Comparison of ENCODE assay signal across 15 cellular contexts in genomic region chr4:122838034-122838433, GRCh38. TPM values are rescaled to one million over a fixed set of nuclear protein-coding genes. Genes with fewer than 3 reads are reported as not detected.
DNase-seq lines count a peak whose midpoint lies in the region; ATAC-seq, FAIRE-seq and TF ChIP-seq lines count a peak whose summit lies in the region.
"Had no signal": no experiment of that assay in that cellular context is flagged by ENCODE, and none has a peak within 500 bp of the region (broad histone marks: within the 10 kb centered on the region; RNA-seq: fewer than 3 reads in every experiment).

No MANE protein-coding gene starts in this region.

- intact Hi-C loops in IMR-90 (cut with micrococcal nuclease) (loop anchor here (10.0 kb wide), 1 partner anchor 233 kb away; no protein-coding TSS in a partner anchor), K562 (cut with micrococcal nuclease) (no loop called here)

- 100% methylated on average over 1 of the region's 1 CpG; no CpG with 5 or more reads in 1 of the 2 experiments for WGBS in IMR-90 (ENCODE audit: extremely low coverage in 2 of 2, insufficient read length in 1 of 2), 2 experiments
- whole genome bisulfite sequencing in K562 (ENCODE audit: insufficient coverage, low coverage, missing lambda C conversion rate), result 13% methylated on average over 1 of the region's 1 CpG

- H2BK120ac ChIP-seq in IMR-90 (ENCODE audit: low read depth, low read length), result no peak overlapping the region

- no peak overlapping the region for H2AK9ac ChIP-seq in IMR-90 (replicated peaks; ENCODE audit: low read depth, low read length, poor library complexity)

- no peak overlapping the region for H2BK20ac ChIP-seq in IMR-90 (ENCODE audit: low read depth, low read length)

- dilution Hi-C loops in IMR-90 (cut with HindIII; ENCODE audit: low sequenced_read_pairs, unreplicated experiment), result no loop called here

- H3K4me1 Mint-ChIP-seq in GM23338, result peaks cover 41% of the 10 kb centered on the region
- H3K4me1 Mint-ChIP-seq: CD4-positive, alpha-beta memory T cell had no signal

- H3K36me3 ChIP-seq in GM23338 (ENCODE audit: insufficient read depth) (peaks cover 16% of the 10 kb centered on the region), IMR-90 (ENCODE audit: control insufficient read depth, insufficient read depth, low read length) (peaks cover 21% of the 10 kb centered on the region), K562 (ENCODE audit: control insufficient read depth, insufficient read depth, low read length) (peaks cover 28% of the 10 kb centered on the region)
- H3K36me3 ChIP-seq: BE2C had no signal

- H3K79me2 ChIP-seq in GM23338 (replicated peaks; ENCODE audit: insufficient read depth) (peaks cover 100% of the 10 kb centered on the region), K562 (ENCODE audit: control insufficient read depth, insufficient read depth, low read length) (peaks cover 36% of the 10 kb centered on the region)

- H4K91ac ChIP-seq in IMR-90 (ENCODE audit: insufficient read depth, low read depth, low read length), result no peak overlapping the region

- peak overlapping the region; percentile 33; the same call in 1 of the 2 replicates for H3K27ac Mint-ChIP-seq in GM23338
- H3K27ac Mint-ChIP-seq: CD4-positive, alpha-beta memory T cell had no signal

- H3K4me3 Mint-ChIP-seq in GM23338, result no peak overlapping the region
- H3K4me3 Mint-ChIP-seq: CD4-positive, alpha-beta memory T cell had no signal

- DNase-seq in GM23338 (ENCODE audit: low spot score) (no peak), IMR-90 (no peak), K562 (ENCODE audit: extremely low read depth in 1 of 4, low spot score in 3 of 4) (no peak), NK-92 (lab: John Stamatoyannopoulos, UW; ENCODE audit: unreplicated experiment) (no peak), pons (ENCODE audit: low spot score) (no peak)
- no peak for DNase-seq in stimulated activated CD4-positive, alpha-beta T cell treated with anti-CD3 and anti-CD28 coated beads, Interleukin-1b, Interleukin-23, amount 100 ng/mL, for 48 hours
- DNase-seq: BE2C; CD4-positive, alpha-beta memory T cell; DMS79 had no signal

- no peak overlapping the region for H3K23ac ChIP-seq in IMR-90 (ENCODE audit: low read depth, low read length)

- ATAC-seq in GM23338 (no peak), IMR-90 (ENCODE audit: low read depth) (no peak), K562 (peak; percentile 54; the same call in 2 of the 3 replicates), HG03139 (IDR thresholded peaks at IDR 0.05; ENCODE audit: unreplicated experiment) (no peak)
- ATAC-seq: GM12878 had no signal

- H2BK15ac ChIP-seq in IMR-90 (ENCODE audit: low read depth, low read length), result no peak overlapping the region

- peaks cover 66% of the 10 kb centered on the region for H3K4me1 ChIP-seq in GM23338 (ENCODE audit: insufficient read depth)
- peaks cover 3% of the 10 kb centered on the region for H3K4me1 ChIP-seq in IMR-90 (ENCODE audit: control insufficient read depth, insufficient read depth, low read length)
- H3K4me1 ChIP-seq in K562 (replicated peaks in 1 of 2; ENCODE audit: control insufficient read depth in 2 of 2, insufficient read depth in 2 of 2, low read length in 2 of 2), result peaks cover 0 to 3% of the 10 kb centered on the region in 2 experiments; a peak in 2 of 5 replicates
- H3K4me1 ChIP-seq: BE2C had no signal

- H2AFZ ChIP-seq in GM23338, result no peak overlapping the region
- H2AFZ ChIP-seq in IMR-90 (replicated peaks; ENCODE audit: low read length, poor library complexity), result no peak overlapping the region
- H2AFZ ChIP-seq in K562 (ENCODE audit: low read depth, low read length), result no peak overlapping the region

- TF ChIP-seq EP300 in K562 (IDR thresholded peaks at IDR 0.05; ENCODE audit: low read length), result no peak

- H3K14ac ChIP-seq in IMR-90 (replicated peaks; ENCODE audit: low read depth, low read length), result no peak overlapping the region; the same call in 1 of the 2 replicates

- no peaks in the 10 kb centered on the region for H3K9me3 Mint-ChIP-seq in GM23338
- H3K9me3 Mint-ChIP-seq: CD4-positive, alpha-beta memory T cell had no signal

- H4K20me1 ChIP-seq in GM23338 (replicated peaks; ENCODE audit: insufficient read depth), result peaks cover 75% of the 10 kb centered on the region
- peaks cover 60% of the 10 kb centered on the region for H4K20me1 ChIP-seq in IMR-90 (ENCODE audit: insufficient read depth, low read length)
- H4K20me1 ChIP-seq in K562 (replicated peaks; ENCODE audit: control insufficient read depth, insufficient read depth, low read length), result no peaks in the 10 kb centered on the region

- H4K8ac ChIP-seq in IMR-90 (ENCODE audit: low read depth in 2 of 2, low read length in 2 of 2), result no peak overlapping the region

- H3K36me3 Mint-ChIP-seq in GM23338 (ENCODE audit: low read depth), result peaks cover 51% of the 10 kb centered on the region
- H3K36me3 Mint-ChIP-seq: CD4-positive, alpha-beta memory T cell had no signal

- TF ChIP-seq POLR2A in IMR-90 (IDR thresholded peaks at IDR 0.05; ENCODE audit: low read depth, low read length) (no peak), K562 (conservative IDR thresholded peaks at IDR 0.05) (no peak)

- no TSS peak for BruUV-seq in IMR-90 (replicated peaks; lab: Mats Ljungman, UMichigan)
- BruUV-seq in K562 (replicated peaks; lab: Mats Ljungman, UMichigan), result no TSS peak

- H3K4ac ChIP-seq in IMR-90 (ENCODE audit: low read depth, low read length), result no peak overlapping the region

- no peak overlapping the region for H4K5ac ChIP-seq in IMR-90 (ENCODE audit: low read depth, low read length)

- no peak overlapping the region for H3K4me3 ChIP-seq in GM23338
- H3K4me3 ChIP-seq in IMR-90 (ENCODE audit: insufficient read depth, low read depth, low read length), result no peak overlapping the region
- H3K4me3 ChIP-seq in K562, result no peak overlapping the region
- H3K4me3 ChIP-seq: GM12878, HAP-1 had no signal

- no peak overlapping the region for H2BK5ac ChIP-seq in IMR-90 (ENCODE audit: low read depth, low read length, poor library complexity, severe bottlenecking)

- TF ChIP-seq RAD21 in IMR-90 (IDR thresholded peaks at IDR 0.05; ENCODE audit: low read length), result no peak
- no peak for TF ChIP-seq RAD21 in K562 (CRISPR knock-in tag; conservative IDR thresholded peaks at IDR 0.05 in 1 of 2, IDR thresholded peaks at IDR 0.05 in 1 of 2)

- H3K27me3 Mint-ChIP-seq in GM23338 (ENCODE audit: insufficient read depth, low read depth, poor library complexity), result peaks cover under 1% of the 10 kb centered on the region

- H3K27ac ChIP-seq in GM23338 (ENCODE audit: low read depth) (no peak overlapping the region; the same call in 1 of the 2 replicates), IMR-90 (ENCODE audit: insufficient read depth, low read length) (no peak overlapping the region), K562 (ENCODE audit: extremely low read depth, low read depth, low read length) (no peak overlapping the region)
- H3K27ac ChIP-seq: C4-2B had no signal

- 0 out of 2 replicates have a peak overlapping the region, but pooled peaks have one; percentile 40 for H2AK5ac ChIP-seq in IMR-90 (ENCODE audit: low read depth, low read length)

- in situ Hi-C loops in IMR-90 (cut with MboI; ENCODE audit: low sequenced_read_pairs), result no loop called here
- in situ Hi-C loops in K562 (cut with MboI), result no loop called here

- no peaks in the 10 kb centered on the region for H3K9me2 ChIP-seq in GM23338 (ENCODE audit: insufficient read depth)

- TF ChIP-seq CTCF in GM23338 (conservative IDR thresholded peaks at IDR 0.05; ENCODE audit: low read depth in 2 of 2), result no peak
- TF ChIP-seq CTCF in IMR-90 (conservative IDR thresholded peaks at IDR 0.05; ENCODE audit: low read depth, low read length), result no peak
- no peak for TF ChIP-seq CTCF in K562 (IDR thresholded peaks at IDR 0.05 in 2 of 3, conservative IDR thresholded peaks at IDR 0.05 in 1 of 3; ENCODE audit: insufficient read depth in 2 of 3, low read depth in 1 of 3, low read length in 3 of 3)

- no peak for FAIRE-seq in K562 (lab: Jason Lieb, UNC)
- FAIRE-seq: GM12878, GM18507 had no signal

- CTCF ChIA-PET in IMR-90 (lab: Yijun Ruan, JAX), result no interaction called here
- CTCF ChIA-PET in K562 (lab: Yijun Ruan, JAX; ENCODE audit: low intra/inter-chr PET ratio), result no interaction called here

- peaks cover 8 to 76% of the 10 kb centered on the region in 2 experiments for H3K79me1 ChIP-seq in IMR-90 (ENCODE audit: low read depth in 1 of 2, low read length in 2 of 2)

- H3K4me2 ChIP-seq in GM23338 (no peak overlapping the region), IMR-90 (ENCODE audit: low read depth, low read length) (no peak overlapping the region), K562 (ENCODE audit: insufficient read depth, low read length) (no peak overlapping the region)

- H3K9ac ChIP-seq in IMR-90 (ENCODE audit: low read depth, low read length), result no peak overlapping the region
- no peak overlapping the region for H3K9ac ChIP-seq in K562 (ENCODE audit: insufficient read depth in 1 of 2, low read depth in 2 of 2, low read length in 2 of 2)

- POLR2A ChIA-PET in IMR-90 (lab: Charles Lee; ENCODE audit: unreplicated experiment) (no interaction called here), K562 (lab: Yijun Ruan, JAX) (interaction anchor here (0.6 to 1.2 kb wide), 2 partner anchors 10 to 65 kb away, joined by 3 to 5 read pairs; no protein-coding TSS in a partner anchor)

- no peak overlapping the region for H3K56ac ChIP-seq in IMR-90 (ENCODE audit: extremely low read depth, insufficient read depth, low read length)

- H3F3A ChIP-seq in GM23338 (replicated peaks; ENCODE audit: low read depth), result no peaks in the 10 kb centered on the region

- H3K9me3 ChIP-seq in IMR-90 (ENCODE audit: control insufficient read depth, insufficient read depth, low read length) (no peaks in the 10 kb centered on the region), K562 (replicated peaks; ENCODE audit: control insufficient read depth, insufficient read depth, low read depth, low read length) (no peaks in the 10 kb centered on the region)
- H3K9me3 ChIP-seq: BE2C, HAP-1 had no signal

- H3K27me3 ChIP-seq in GM23338 (ENCODE audit: insufficient read depth), result no peaks in the 10 kb centered on the region
- no peaks in the 10 kb centered on the region for H3K27me3 ChIP-seq in IMR-90 (ENCODE audit: control insufficient read depth, insufficient read depth, low read length)
- H3K27me3 ChIP-seq in K562 (ENCODE audit: control insufficient read depth in 2 of 2, insufficient read depth in 2 of 2, low read length in 2 of 2), result no peaks in the 10 kb centered on the region
- H3K27me3 ChIP-seq: BE2C had no signal

- H3K9me1 ChIP-seq in IMR-90 (ENCODE audit: insufficient read depth, low read length) (peaks cover 12% of the 10 kb centered on the region), K562 (ENCODE audit: control insufficient read depth, insufficient read depth, low read length) (no peaks in the 10 kb centered on the region)

- H3K18ac ChIP-seq in IMR-90 (ENCODE audit: low read depth, low read length), result no peak overlapping the region

RNA-seq across cellular contexts. Expression of gene FGF2, which starts 11.4 kb away (rescaled TPM):
- 84.4 and 96.0 TPM in 2 replicates for total RNA-seq in GM23338 (2014; rRNA removed; shearing (Covaris generic))
- 28.3 and 28.8 TPM in 2 replicates for polyA plus RNA-seq in GM23338 (2016; fragmentation: Nextera tagmentation; extraction: Ambion mirVana)
- total RNA-seq in IMR-90 (2012; rRNA removed), result 27.1 and 54.4 TPM in 2 replicates
- 12.9 and 14.9 TPM in 2 replicates for polyA plus RNA-seq in IMR-90 (2012; rRNA removed)
- polyA plus RNA-seq in IMR-90 (2012; cell fraction: cytosol; rRNA removed), result 1.9 and 5.8 TPM in 2 replicates
- polyA plus RNA-seq in IMR-90 (2012; cell fraction: nucleus; rRNA removed; ENCODE audit: low replicate concordance), result 6.7 and 13.7 TPM in 2 replicates
- total RNA-seq in K562 (2011; cell fraction: chromatin; rRNA removed; ENCODE audit: low replicate concordance), result 4.9 and 13.3 TPM in 2 replicates
- total RNA-seq in K562 (2011; cell fraction: nucleolus; rRNA removed), result 2.0 and 3.2 TPM in 2 replicates
- 8.3 and 20.0 TPM in 2 replicates for total RNA-seq in K562 (2011; cell fraction: nucleoplasm; rRNA removed)
- total RNA-seq in K562 (2014; rRNA removed), result 5.1 and 7.2 TPM in 2 replicates
- 11.9 and 13.5 TPM in 2 replicates for total RNA-seq in K562 (2014; rRNA removed; fragmentation: Illumina TruSeq; extraction: Trizol)
- total RNA-seq in K562 (2015; rRNA removed; fragmentation: Illumina TruSeq; extraction: Trizol), result 9.1 and 10.8 TPM in 2 replicates
- 16.4 and 19.4 TPM in 2 replicates for total RNA-seq in K562 (2021)
- polyA plus RNA-seq in K562 (2011; rRNA removed), result 7.9 and 15.1 TPM in 2 replicates
- polyA plus RNA-seq in K562 (2011; cell fraction: cytosol; rRNA removed), result 2.6 and 4.0 TPM in 2 replicates
- polyA plus RNA-seq in K562 (2011; cell fraction: nucleus; rRNA removed), result 4.9 and 6.5 TPM in 2 replicates
- polyA plus RNA-seq in K562 (2012), result 6.8 and 7.1 TPM in 2 replicates
- polyA plus RNA-seq in K562 (2014; fragmentation: Illumina TruSeq; extraction: Trizol), result 8.3 and 9.2 TPM in 2 replicates
- polyA plus RNA-seq in K562 (2014; fragmentation: Nextera tagmentation; extraction: Ambion mirVana), result 1 to 10 TPM; 2.5 to 2.6 TPM
- polyA plus RNA-seq in K562 (2014; rRNA removed), result 7.8 and 8.1 TPM in 2 replicates
- polyA minus RNA-seq in K562 (2011; rRNA and poly(A)+ RNA removed), result 11.7 and 16.9 TPM in 2 replicates
- polyA minus RNA-seq in K562 (2011; cell fraction: cytosol; rRNA and poly(A)+ RNA removed), result 4.3 and 7.2 TPM in 2 replicates
- 5.8 and 9.7 TPM in 2 replicates for polyA minus RNA-seq in K562 (2011; cell fraction: nucleus; rRNA and poly(A)+ RNA removed)
- total RNA-seq: CD4-positive, alpha-beta memory T cell; HT-29 had no signal
- polyA plus RNA-seq: CD4-positive, alpha-beta memory T cell had no signal
